Comparison of ENCODE assay signal across 8 cellular contexts in genomic region chr13:20411638-20412342, GRCh38.
DNase-seq lines count a peak whose midpoint lies in the region; ATAC-seq and TF ChIP-seq lines count a peak whose summit lies in the region.

No MANE protein-coding gene starts in this region.

- WGBS in sigmoid colon, 2 donors: 45 to 62% methylated on average over 6 of the region's 6 CpGs

- intact Hi-C loops in sigmoid colon (cut with DNase I): no loop called here

- no peak overlapping the region for H3K4me3 ChIP-seq in sigmoid colon

- peak; percentile 70 for DNase-seq in GM10248 (ENCODE audit: extremely low spot score)
- peak; percentile 77 for DNase-seq in activated effector memory CD4-positive, alpha-beta T cell treated with anti-CD3 and anti-CD28 coated beads, Interleukin-2, amount 50 U/mL, for 16 hours
- DNase-seq in inferior parietal cortex (ENCODE audit: extremely low spot score): no peak
- no peak for DNase-seq in EL
- no peak for DNase-seq in sigmoid colon
- DNase-seq in D341Med (ENCODE audit: low spot score): no peak

- POLR2A ChIA-PET in GM10248 (lab: Yijun Ruan, JAX): no interaction called here

- ATAC-seq in GM21390 (IDR thresholded peaks at IDR 0.05; ENCODE audit: unreplicated experiment) (peak; percentile 92), HG03571 (IDR thresholded peaks at IDR 0.05; ENCODE audit: unreplicated experiment) (peak; percentile 85)

- TF ChIP-seq CTCF in GM10248 (IDR thresholded peaks at IDR 0.05; ENCODE audit: control extremely low read depth, extremely low read depth, low read depth, missing control alignments): no peak
- no peak for TF ChIP-seq CTCF in sigmoid colon (IDR thresholded peaks at IDR 0.05)

- no peak overlapping the region for H3K27ac ChIP-seq in sigmoid colon

- H3K9me3 ChIP-seq in sigmoid colon: no peaks in the 10 kb centered on the region

- TF ChIP-seq POLR2A in sigmoid colon (IDR thresholded peaks at IDR 0.05): no peak

- H3K27me3 ChIP-seq in sigmoid colon: peaks cover 0 to 2% (median 0%) of the 10 kb centered on the region in 3 donors

- H3K36me3 ChIP-seq in sigmoid colon: no peaks in the 10 kb centered on the region

- peaks cover 0 to 7% (median 0%) of the 10 kb centered on the region in 4 donors for H3K4me1 ChIP-seq in sigmoid colon

- CTCF ChIA-PET in GM10248 (lab: Yijun Ruan, JAX): interaction anchor here (1.1 to 1.5 kb wide), 2 partner anchors 17 to 20 kb away, joined by 4 to 5 read pairs; no protein-coding TSS in a partner anchor

- no peak for TF ChIP-seq EP300 in sigmoid colon (IDR thresholded peaks at IDR 0.05)

Comparison
In these comparisons a context has a peak if more than half of its experiments do, and no peak if none do; other contexts are left out.
1. DNase-seq: peak in GM10248 (single experiment) and activated effector memory CD4-positive, alpha-beta T cell treated with anti-CD3 and anti-CD28 coated beads, Interleukin-2, amount 50 U/mL, for 16 hours (single experiment); none in inferior parietal cortex (single experiment), EL (single experiment), sigmoid colon (single experiment) and D341Med (single experiment).